In genomic region chr11:79403839-79404238, GRCh38 we compare ENCODE assay signal across 16 cellular contexts. TPM values are rescaled to one million over a fixed set of nuclear protein-coding genes. Genes with fewer than 3 reads are reported as not detected.
"Had no signal": no experiment of that assay in that cellular context is flagged by ENCODE, and none has a peak within 500 bp of the region (broad histone marks: within the 10 kb centered on the region; RNA-seq: fewer than 3 reads in every experiment).

No MANE protein-coding gene starts in this region.

- H3K27ac ChIP-seq: neutrophil, parathyroid adenoma, right atrium auricular region, sigmoid colon, stomach, testis, tibial artery had no signal

- H3K9me3 ChIP-seq: mucosa of descending colon, neutrophil, right atrium auricular region, sigmoid colon, stomach, testis, tibial artery had no signal

- H3K27me3 ChIP-seq: neutrophil, right atrium auricular region, sigmoid colon, stomach, testis, tibial artery had no signal

- DNase-seq: cortex of kidney; effector CD4-positive, alpha-beta T cell; mucosa of descending colon; naive B cell; sigmoid colon; stimulated activated CD4-positive, alpha-beta T cell treated with anti-CD3 and anti-CD28 coated beads, Interleukin-2, amount 100 ng/mL, for 24 hours; stimulated activated CD4-positive, alpha-beta T cell treated with anti-CD3 and anti-CD28 coated beads, Interleukin-4, amount 100 ng/mL, for 24 hours; stimulated activated naive CD4-positive, alpha-beta T cell treated with Interleukin-2 at 50 U/mL for 16 hours; stomach; testis; tibial artery had no signal

- H3K4me3 ChIP-seq: lung, mucosa of descending colon, right atrium auricular region, sigmoid colon, stomach, testis, tibial artery had no signal

- H3K36me3 ChIP-seq: neutrophil, right atrium auricular region, sigmoid colon, stomach, tibial artery had no signal

- H3K9ac ChIP-seq: parathyroid adenoma had no signal

- H3K4me1 ChIP-seq: parathyroid adenoma, right atrium auricular region, sigmoid colon, stomach, testis, tibial artery had no signal

RNA-seq across cellular contexts. Expression of gene TENM4, which starts 37.0 kb away (rescaled TPM):
- total RNA-seq: natural killer cell treated with Interleukin-12 subunit alpha and Interleukin-12 subunit beta and Interleukin-15 and Interleukin-18, amount 100 ng/mL, for 72 hours had no signal
